Comparison of ENCODE assay signal across 21 cellular contexts in the genomic region with DNA sequence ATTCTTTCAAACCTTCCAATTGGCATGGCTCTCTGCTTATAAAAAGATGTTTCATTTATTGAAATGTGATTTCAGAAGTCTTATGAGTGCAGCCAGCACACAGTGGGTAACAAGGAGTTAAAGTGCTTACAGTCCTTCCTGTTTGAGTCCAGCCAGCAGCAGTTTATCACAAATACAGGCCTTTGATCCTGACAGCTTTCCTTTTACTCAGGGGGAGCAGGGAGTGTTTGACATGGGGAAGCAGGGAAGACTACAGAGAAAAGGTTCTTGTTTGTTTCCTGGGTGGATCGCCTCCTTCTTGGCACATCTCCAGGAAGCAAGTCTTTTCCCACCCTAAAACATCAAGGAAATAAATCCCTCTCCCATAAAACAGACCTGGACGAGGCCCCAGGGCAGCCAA.
DNase-seq lines count a peak whose midpoint lies in the region; ATAC-seq and TF ChIP-seq lines count a peak whose summit lies in the region.
"Had no signal": no experiment of that assay in that cellular context is flagged by ENCODE, and none has a peak within 500 bp of the region (broad histone marks: within the 10 kb centered on the region; RNA-seq: fewer than 3 reads in every experiment).

No MANE protein-coding gene starts in this region.

- H3K36me3 ChIP-seq in osteoblast (ENCODE audit: insufficient read depth, low read length): no peaks in the 10 kb centered on the region
- H3K36me3 ChIP-seq: vagina had no signal

- H3K79me2 ChIP-seq in osteoblast (ENCODE audit: insufficient read depth, low read length): no peaks in the 10 kb centered on the region

- peak overlapping the region; percentile 28 for H3K4me2 ChIP-seq in osteoblast (ENCODE audit: insufficient read depth, low read length)

- peak overlapping the region; percentile 39 for H3K27ac ChIP-seq in osteoblast (ENCODE audit: low read depth, low read length)
- H3K27ac ChIP-seq: skin epidermis, vagina had no signal

- peaks cover 53% of the 10 kb centered on the region for H3K4me1 ChIP-seq in osteoblast (ENCODE audit: insufficient read depth, low read length)
- H3K4me1 ChIP-seq: vagina had no signal

- no peak for ATAC-seq in left lobe of liver
- ATAC-seq in GM21825 (IDR thresholded peaks at IDR 0.05; ENCODE audit: unreplicated experiment): no peak
- ATAC-seq: activated naive CD4-positive, alpha-beta T cell treated with anti-CD3 and anti-CD28 coated beads, Interleukin-2, amount 50 U/mL, for 72 hours; activated T-cell treated with anti-CD3 and anti-CD28 coated beads, Interleukin-2, amount 50 U/mL, for 72 hours; natural killer cell had no signal

- H3K27me3 ChIP-seq in osteoblast (ENCODE audit: insufficient read depth, low read length): no peaks in the 10 kb centered on the region
- H3K27me3 ChIP-seq: vagina had no signal

- H3K9me3 ChIP-seq in osteoblast (ENCODE audit: low read depth, low read length): no peaks in the 10 kb centered on the region
- H3K9me3 ChIP-seq: vagina had no signal

- TF ChIP-seq CTCF in fibroblast of pulmonary artery (IDR thresholded peaks at IDR 0.05; ENCODE audit: low read length, missing control alignments): no peak
- TF ChIP-seq CTCF in osteoblast (IDR thresholded peaks at IDR 0.05; ENCODE audit: extremely low read depth, low read depth, low read length): no peak

- no peaks in the 10 kb centered on the region for H4K20me1 ChIP-seq in osteoblast (ENCODE audit: insufficient read depth, low read length)

- H2AFZ ChIP-seq in osteoblast (ENCODE audit: low read length): no peak overlapping the region

- DNase-seq in EL (peak; percentile 22), M059J (ENCODE audit: low read depth) (peak; percentile 63), fibroblast of pulmonary artery (ENCODE audit: low read depth) (peak; percentile 17), osteoblast (ENCODE audit: insufficient read length, low spot score, missing footprints) (peak; percentile 11), T1000 (lab: John Stamatoyannopoulos, UW) (no peak), left lobe of liver (ENCODE audit: low spot score) (no peak), NCI-H345 (lab: John Stamatoyannopoulos, UW) (no peak)
- DNase-seq: activated CD4-positive, CD25-positive, alpha-beta regulatory T cell treated with anti-CD3 and anti-CD28 coated beads, Interleukin-2, amount 50 U/mL, for 72 hours; activated T-cell treated with anti-CD3 and anti-CD28 coated beads, Interleukin-2, amount 50 U/mL, for 72 hours; CD4-positive, alpha-beta memory T cell; DMS79; MM.1S; natural killer cell; NCI-H1694; NCI-H748 treated with DMSO at 0.1 percent for 48 hours; stimulated activated CD4-positive, alpha-beta T cell treated with anti-CD3 and anti-CD28 coated beads, Interleukin-4, amount 100 ng/mL, for 24 hours; T-helper 9 cell had no signal

- H3K4me3 ChIP-seq in fibroblast of pulmonary artery (replicated peaks; ENCODE audit: low read depth, low read length) (no peak overlapping the region), osteoblast (ENCODE audit: insufficient read depth, low read length) (no peak overlapping the region)
- H3K4me3 ChIP-seq: skin epidermis, vagina had no signal

Comparison
In these comparisons a context has a peak if more than half of its experiments do, and no peak if none do; other contexts are left out.
1. DNase-seq: peak in EL (single experiment), M059J (single experiment), fibroblast of pulmonary artery (single experiment) and osteoblast (single experiment); none in T1000 (single experiment), left lobe of liver (single experiment) and NCI-H345 (single experiment).